9 cellular contexts compared by ENCODE assay signal in genomic region chr11:72735495-72736027, GRCh38. TPM values are rescaled to one million over a fixed set of nuclear protein-coding genes. Genes with fewer than 3 reads are reported as not detected.
DNase-seq lines count a peak whose midpoint lies in the region; ATAC-seq, FAIRE-seq and TF ChIP-seq lines count a peak whose summit lies in the region.
"Had no signal": no experiment of that assay in that cellular context is flagged by ENCODE, and none has a peak within 500 bp of the region (broad histone marks: within the 10 kb centered on the region; RNA-seq: fewer than 3 reads in every experiment).

No MANE protein-coding gene starts in this region.

- FAIRE-seq in endothelial cell of umbilical vein (lab: Jason Lieb, UNC): peak; percentile 91
- FAIRE-seq: GM12878 had no signal

- no peaks in the 10 kb centered on the region for H3K27me3 Mint-ChIP-seq in Caco-2 (ENCODE audit: insufficient read depth, unreplicated experiment)
- H3K27me3 Mint-ChIP-seq in naive B cell: no peaks in the 10 kb centered on the region

- ATAC-seq in naive B cell (ENCODE audit: low read depth in 2 of 2): no peak
- ATAC-seq: GM12878 had no signal

- no peak overlapping the region for H3K4me3 ChIP-seq in Caco-2 (ENCODE audit: low read depth, low read length)
- no peak overlapping the region for H3K4me3 ChIP-seq in endothelial cell of umbilical vein (replicated peaks in 1 of 3; ENCODE audit: insufficient read depth in 1 of 3, low read depth in 1 of 3, low read length in 3 of 3)
- H3K4me3 ChIP-seq: GM12878 had no signal

- DNase-seq in Caco-2: peak; percentile 53 to 75
- DNase-seq in NCI-H69 (lab: John Stamatoyannopoulos, UW): peak; percentile 23
- DNase-seq in endothelial cell of umbilical vein (ENCODE audit: low read depth, low spot score): peak; percentile 54
- DNase-seq in naive B cell: no peak
- DNase-seq in stimulated activated CD4-positive, alpha-beta T cell treated with anti-CD3 and anti-CD28 coated beads, Interleukin-2, amount 100 ng/mL, for 24 hours: no peak
- no peak for DNase-seq in NCI-H187 treated with DMSO at 0.1 percent for 48 hours (lab: John Stamatoyannopoulos, UW)
- no peak for DNase-seq in SIG-M5 treated with dmso at 0.1 percent for 504 hours (lab: John Stamatoyannopoulos, UW; ENCODE audit: unreplicated experiment)
- no peak for DNase-seq in NCI-H1092 (lab: John Stamatoyannopoulos, UW)

- intact Hi-C loops in Caco-2 (cut with micrococcal nuclease; ENCODE audit: unreplicated experiment): no loop called here
- intact Hi-C loops in endothelial cell of umbilical vein (cut with micrococcal nuclease): no loop called here

- BruUV-seq in Caco-2 (replicated peaks; lab: Mats Ljungman, UMichigan): no TSS peak
- BruUV-seq in endothelial cell of umbilical vein (replicated peaks; lab: Mats Ljungman, UMichigan): TSS peak; percentile 45

- POLR2A ChIA-PET in Caco-2 (lab: Charles Lee) (no interaction called here), endothelial cell of umbilical vein (lab: Charles Lee) (no interaction called here)

- dilution Hi-C loops in endothelial cell of umbilical vein (cut with MboI; ENCODE audit: extremely low pct_ligation_motif_present, low sequenced_read_pairs): no loop called here

- H3K4me1 Mint-ChIP-seq in Caco-2 (ENCODE audit: low read depth, unreplicated experiment): peaks cover 17% of the 10 kb centered on the region
- peaks cover 67 to 89% (median 82%) of the 10 kb centered on the region in 3 donors for H3K4me1 Mint-ChIP-seq in naive B cell

- peak overlapping the region; percentile 1 for H3K4me2 ChIP-seq in endothelial cell of umbilical vein (ENCODE audit: insufficient read depth, low read length)

- peaks cover 2% of the 10 kb centered on the region for H3K79me2 ChIP-seq in endothelial cell of umbilical vein (ENCODE audit: control insufficient read depth, insufficient read depth, low read length)

- H3K4me3 Mint-ChIP-seq in Caco-2 (ENCODE audit: unreplicated experiment) (no peak overlapping the region), naive B cell (peak overlapping the region in 6 of 8 donors; percentile 32 to 95 (median 44))

- H3K9me3 ChIP-seq in Caco-2 (no peaks in the 10 kb centered on the region), endothelial cell of umbilical vein (replicated peaks; ENCODE audit: control insufficient read depth, insufficient read depth, low read length) (no peaks in the 10 kb centered on the region)

- no peaks in the 10 kb centered on the region for H3K9me3 Mint-ChIP-seq in Caco-2 (ENCODE audit: unreplicated experiment)
- H3K9me3 Mint-ChIP-seq in naive B cell: peaks cover 0 to 3% (median 0%) of the 10 kb centered on the region in 7 donors

- H4K20me1 ChIP-seq in endothelial cell of umbilical vein (replicated peaks; ENCODE audit: control insufficient read depth, extremely low read depth, insufficient read depth, low read length): no peaks in the 10 kb centered on the region

- H3K27ac Mint-ChIP-seq in Caco-2 (ENCODE audit: unreplicated experiment) (peak overlapping the region; percentile 29), naive B cell (peak overlapping the region; percentile 78 to 100 (median 99))

- peak overlapping the region; percentile 68 for H2AFZ ChIP-seq in endothelial cell of umbilical vein (ENCODE audit: low read depth, low read length)

- H3K9me1 ChIP-seq in endothelial cell of umbilical vein (replicated peaks; ENCODE audit: control insufficient read depth, extremely low read depth, insufficient read depth, low read length): no peaks in the 10 kb centered on the region

- H3K9ac ChIP-seq in endothelial cell of umbilical vein (replicated peaks; ENCODE audit: extremely low read depth, insufficient read depth, low read length): peak overlapping the region; percentile 40

- CTCF ChIA-PET in Caco-2 (lab: Charles Lee) (interaction anchor here (0.6 kb wide), 1 partner anchor 10 kb away, joined by 3 read pairs; no protein-coding TSS in a partner anchor), endothelial cell of umbilical vein (lab: Charles Lee) (interaction anchor here (1.8 to 2.6 kb wide), 4 partner anchors 10 to 57 kb away, joined by 5 to 13 read pairs (median 6); no protein-coding TSS in a partner anchor)

- no peaks in the 10 kb centered on the region for H3K27me3 ChIP-seq in Caco-2 (replicated peaks; ENCODE audit: control insufficient read depth, insufficient read depth, low read length)
- no peaks in the 10 kb centered on the region for H3K27me3 ChIP-seq in endothelial cell of umbilical vein (ENCODE audit: control insufficient read depth in 2 of 2, insufficient read depth in 2 of 2, low read length in 2 of 2)

- peak overlapping the region; percentile 58 for H3K27ac ChIP-seq in endothelial cell of umbilical vein (ENCODE audit: insufficient read depth, low read depth, low read length)

- H3K36me3 ChIP-seq in Caco-2 (ENCODE audit: control insufficient read depth, insufficient read depth, low read length) (peaks cover 6% of the 10 kb centered on the region), endothelial cell of umbilical vein (ENCODE audit: control insufficient read depth in 2 of 2, extremely low read depth in 1 of 2, insufficient read depth in 2 of 2, low read length in 2 of 2) (no peaks in the 10 kb centered on the region)

- no peak for TF ChIP-seq POLR2A in endothelial cell of umbilical vein (IDR thresholded peaks at IDR 0.05; ENCODE audit: low read depth, low read length)

- H3K4me1 ChIP-seq in Caco-2 (peaks cover 13% of the 10 kb centered on the region), endothelial cell of umbilical vein (ENCODE audit: control insufficient read depth, extremely low read depth, insufficient read depth, low read length) (peaks cover 20% of the 10 kb centered on the region)

- H3K36me3 Mint-ChIP-seq in Caco-2 (ENCODE audit: insufficient read depth, unreplicated experiment): peaks cover 16% of the 10 kb centered on the region
- H3K36me3 Mint-ChIP-seq in naive B cell: peaks cover 16 to 21% of the 10 kb centered on the region in 2 donors

- TF ChIP-seq CTCF in Caco-2 (IDR thresholded peaks at IDR 0.05; ENCODE audit: insufficient read depth in 1 of 2, low read depth in 1 of 2, low read length in 1 of 2, severe bottlenecking in 1 of 2, unreplicated experiment in 1 of 2): no peak
- no peak for TF ChIP-seq CTCF in endothelial cell of umbilical vein (IDR thresholded peaks at IDR 0.05; ENCODE audit: extremely low read depth in 1 of 2, insufficient read depth in 1 of 2, low read depth in 1 of 2, low read length in 2 of 2)

TF ChIP-seq in endothelial cell of umbilical vein, 7 proteins besides CTCF, POLR2A, EP300 and RAD21:
- TF ChIP-seq GATA2 (IDR thresholded peaks at IDR 0.05; ENCODE audit: insufficient read depth, insufficient read length, low read depth, low read length) (peak; percentile 51), EZH2 (IDR thresholded peaks at IDR 0.05; ENCODE audit: borderline replicate concordance, low read depth, low read length, severe bottlenecking) (no peak)

RNA-seq across cellular contexts. Expression of gene ARAP1, which starts 16.6 kb away (rescaled TPM):
- total RNA-seq in Caco-2 (2022): 87.1 and 102 TPM in 2 replicates
- 66.2 and 78.3 TPM in 2 replicates for total RNA-seq in endothelial cell of umbilical vein
- polyA plus RNA-seq in endothelial cell of umbilical vein: 35.8 and 36.8 TPM in 2 replicates
- 37.5 and 54.2 TPM in 2 replicates for polyA plus RNA-seq in endothelial cell of umbilical vein (2011; cell fraction: cytosol; rRNA removed)
- 106 and 123 TPM in 2 replicates for polyA plus RNA-seq in endothelial cell of umbilical vein (2011; cell fraction: nucleus; rRNA removed)
- 54.5 and 56.0 TPM in 2 replicates for polyA plus RNA-seq in endothelial cell of umbilical vein (2012)
- 67.3 and 74.8 TPM in 2 replicates for polyA minus RNA-seq in endothelial cell of umbilical vein
- polyA minus RNA-seq in endothelial cell of umbilical vein (2011; cell fraction: cytosol; rRNA and poly(A)+ RNA removed): 22.0 TPM
- polyA minus RNA-seq in endothelial cell of umbilical vein (2011; cell fraction: nucleus; rRNA and poly(A)+ RNA removed): 61.9 and 69.4 TPM in 2 replicates
- 10 to 100 TPM in 5 of 6 donors, 1 to 10 TPM in 1; 3.3 to 30.2 (median 14.0) TPM for polyA plus RNA-seq in naive B cell (ENCODE audit: low read depth in 6 of 6)

RNA-seq across cellular contexts. Expression of gene STARD10, which starts 58.3 kb away (rescaled TPM):
- total RNA-seq in Caco-2 (2022) (492 and 501 TPM in 2 replicates), endothelial cell of umbilical vein (14.4 and 16.1 TPM in 2 replicates)
- polyA plus RNA-seq in endothelial cell of umbilical vein (22.5 and 23.2 TPM in 2 replicates), naive B cell (ENCODE audit: low read depth in 6 of 6) (10 to 100 TPM; 24.3 to 39.2 (median 30.7) TPM)
- 21.4 and 23.1 TPM in 2 replicates for polyA plus RNA-seq in endothelial cell of umbilical vein (2011; cell fraction: cytosol; rRNA removed)
- polyA plus RNA-seq in endothelial cell of umbilical vein (2011; cell fraction: nucleus; rRNA removed): 10.3 and 14.7 TPM in 2 replicates
- 14.6 and 26.1 TPM in 2 replicates for polyA plus RNA-seq in endothelial cell of umbilical vein (2012)
- 16.3 and 24.0 TPM in 2 replicates for polyA minus RNA-seq in endothelial cell of umbilical vein
- 4.6 TPM for polyA minus RNA-seq in endothelial cell of umbilical vein (2011; cell fraction: cytosol; rRNA and poly(A)+ RNA removed)
- 2.8 and 2.9 TPM in 2 replicates for polyA minus RNA-seq in endothelial cell of umbilical vein (2011; cell fraction: nucleus; rRNA and poly(A)+ RNA removed)

Comparison
In these comparisons a context has a peak if more than half of its experiments do, and no peak if none do; other contexts are left out.
1. DNase-seq: peak in Caco-2 (2 of 2), NCI-H69 (single experiment) and endothelial cell of umbilical vein (single experiment); none in naive B cell (single experiment), stimulated activated CD4-positive, alpha-beta T cell treated with anti-CD3 and anti-CD28 coated beads, Interleukin-2, amount 100 ng/mL, for 24 hours (0 of 2), NCI-H187 treated with DMSO at 0.1 percent for 48 hours (single experiment), SIG-M5 treated with dmso at 0.1 percent for 504 hours (single experiment) and NCI-H1092 (single experiment).
2. RNA of gene STARD10, which starts 58.3 kb away (total RNA-seq): 492 to 501 TPM in Caco-2; 14.4 to 16.1 TPM in endothelial cell of umbilical vein; every median in the first group is over 10 times any median in the second.